In the genomic region with DNA sequence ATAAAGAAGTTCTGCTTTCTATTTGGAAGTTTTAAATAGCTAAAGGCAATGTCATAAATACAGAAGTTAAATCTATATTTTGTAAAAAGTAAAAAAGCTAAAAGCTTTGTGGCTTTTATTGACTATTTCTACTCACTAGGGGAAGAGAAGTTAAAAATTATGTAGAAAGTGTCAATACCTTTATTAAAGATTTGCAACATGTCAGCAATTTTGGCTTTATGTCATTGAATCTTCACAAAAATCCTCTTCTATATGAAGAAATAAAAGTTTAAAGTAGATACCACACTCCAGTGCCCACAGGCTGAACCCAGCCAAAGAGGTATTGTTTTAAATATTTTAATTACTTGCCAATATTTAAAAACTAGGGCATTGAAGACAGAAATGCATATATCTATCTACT, we compare ENCODE assay signal across 3 cellular contexts.
TF ChIP-seq lines count a peak whose summit lies in the region.

No MANE protein-coding gene starts in this region.

TF ChIP-seq in A549, 52 proteins besides CTCF, POLR2A, EP300 and RAD21:
- TF ChIP-seq, protein P1, sequence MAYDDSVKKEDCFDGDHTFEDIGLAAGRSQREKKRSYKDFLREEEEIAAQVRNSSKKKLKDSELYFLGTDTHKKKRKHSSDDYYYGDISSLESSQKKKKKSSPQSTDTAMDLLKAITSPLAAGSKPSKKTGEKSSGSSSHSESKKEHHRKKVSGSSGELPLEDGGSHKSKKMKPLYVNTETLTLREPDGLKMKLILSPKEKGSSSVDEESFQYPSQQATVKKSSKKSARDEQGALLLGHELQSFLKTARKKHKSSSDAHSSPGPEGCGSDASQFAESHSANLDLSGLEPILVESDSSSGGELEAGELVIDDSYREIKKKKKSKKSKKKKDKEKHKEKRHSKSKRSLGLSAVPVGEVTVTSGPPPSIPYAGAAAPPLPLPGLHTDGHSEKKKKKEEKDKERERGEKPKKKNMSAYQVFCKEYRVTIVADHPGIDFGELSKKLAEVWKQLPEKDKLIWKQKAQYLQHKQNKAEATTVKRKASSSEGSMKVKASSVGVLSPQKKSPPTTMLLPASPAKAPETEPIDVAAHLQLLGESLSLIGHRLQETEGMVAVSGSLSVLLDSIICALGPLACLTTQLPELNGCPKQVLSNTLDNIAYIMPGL (CRISPR knock-in tag; IDR thresholded peaks at IDR 0.05; ENCODE audit: borderline replicate concordance): no peak
- TF ChIP-seq MAFK (IDR thresholded peaks at IDR 0.05; ENCODE audit: partially characterized antibody) (peak; percentile 47), ESRRA (IDR thresholded peaks at IDR 0.05; ENCODE audit: borderline replicate concordance, low read length) (no peak)
TF ChIP-seq in A549: peak in this region for 1.

TF ChIP-seq in IMR-90, 13 proteins besides CTCF, POLR2A, EP300 and RAD21:
- no peak for TF ChIP-seq FOS (IDR thresholded peaks at IDR 0.05; ENCODE audit: low read depth, low read length)
- TF ChIP-seq MAFK (IDR thresholded peaks at IDR 0.05; ENCODE audit: low read depth, low read length): peak; percentile 75
- TF ChIP-seq RCOR1 (IDR thresholded peaks at IDR 0.05; ENCODE audit: insufficient replicate concordance, low read length): no peak

TF ChIP-seq in H1, 55 proteins besides CTCF, POLR2A, EP300 and RAD21:
- TF ChIP-seq GTF2F1 (IDR thresholded peaks at IDR 0.05; ENCODE audit: borderline replicate concordance, low read depth, low read length) (no peak), JUND (IDR thresholded peaks at IDR 0.05; ENCODE audit: low read length) (no peak), PHF8 (conservative IDR thresholded peaks at IDR 0.05; ENCODE audit: low read depth, low read length) (no peak), MAFK (IDR thresholded peaks at IDR 0.05; ENCODE audit: low read depth, low read length) (peak; percentile 11; the same call in 1 of the 2 replicates)
